ENCODE assay signal across 16 cellular contexts in genomic region chr7:50621932-50622587, GRCh38. TPM values are rescaled to one million over a fixed set of nuclear protein-coding genes. Genes with fewer than 3 reads are reported as not detected.
"Had no signal": no experiment of that assay in that cellular context is flagged by ENCODE, and none has a peak within 500 bp of the region (broad histone marks: within the 10 kb centered on the region; RNA-seq: fewer than 3 reads in every experiment).

No MANE protein-coding gene starts in this region.

- H3K4me3 ChIP-seq: colonic mucosa, sigmoid colon, spleen, upper lobe of right lung had no signal

- H3K27ac ChIP-seq: colonic mucosa, upper lobe of right lung had no signal

- ATAC-seq: esophagus mucosa; stimulated activated naive CD8-positive, alpha-beta T cell treated with anti-CD3 and anti-CD28 coated beads, Interleukin-15, amount 100 ng/mL, for 72 hours; upper lobe of right lung had no signal

- H3K9me3 ChIP-seq: colonic mucosa, sigmoid colon, spleen, upper lobe of right lung had no signal

- DNase-seq: activated CD4-positive, CD25-positive, alpha-beta regulatory T cell; activated naive CD4-positive, alpha-beta T cell; aorta; central memory CD4-positive, alpha-beta T cell; colonic mucosa; spleen; stimulated activated naive CD8-positive, alpha-beta T cell treated with anti-CD3 and anti-CD28 coated beads, Interleukin-15, amount 100 ng/mL, for 72 hours; upper lobe of right lung had no signal

- H3K4me1 ChIP-seq: colonic mucosa, upper lobe of right lung had no signal

- H3K27me3 ChIP-seq: colonic mucosa, sigmoid colon, spleen, upper lobe of right lung had no signal

RNA-seq across cellular contexts. Expression of gene DDC, which starts 56.9 kb away (rescaled TPM):
- total RNA-seq: activated T-helper 1 cell treated with anti-CD3 and anti-CD28 coated beads, Interleukin-12 subunit alpha, Interleukin-12 subunit beta, Interleukin-2, Interleukin-4 antibody, amounts not matched to agents 30 ng/mL and 10 ng/mL and 1 ng/mL, durations not matched to agents 14 hours and 24 hours and 36 hours; aorta; esophagus mucosa; fibroblast of villous mesenchyme; glomerular endothelial cell; kidney epithelial cell; osteoblast; pulmonary artery endothelial cell had no signal
